ENCODE assay signal across 28 cellular contexts in genomic region chr2:126936219-126936618, GRCh38. TPM values are rescaled to one million over a fixed set of nuclear protein-coding genes. Genes with fewer than 3 reads are reported as not detected.
"Had no signal": no experiment of that assay in that cellular context is flagged by ENCODE, and none has a peak within 500 bp of the region (broad histone marks: within the 10 kb centered on the region; RNA-seq: fewer than 3 reads in every experiment).

No MANE protein-coding gene starts in this region.

- ATAC-seq: activated CD4-positive, CD25-positive, alpha-beta regulatory T cell treated with anti-CD3 and anti-CD28 coated beads, Interleukin-2, amount 50 U/mL, for 24 hours; activated CD8-positive, alpha-beta T cell treated with anti-CD3 and anti-CD28 coated beads for 36 hours; activated T-cell treated with anti-CD3 and anti-CD28 coated beads, Interleukin-2, amount 50 U/mL, for 72 hours; Panc1; Right ventricle myocardium inferior had no signal

- DNase-seq: activated CD4-positive, alpha-beta T cell treated with anti-CD3 and anti-CD28 coated beads for 4 hours; activated CD8-positive, alpha-beta memory T cell treated with anti-CD3 and anti-CD28 coated beads, Interleukin-2, amount 50 U/mL, for 4 hours; activated CD8-positive, alpha-beta T cell treated with anti-CD3 and anti-CD28 coated beads for 36 hours; activated naive CD4-positive, alpha-beta T cell treated with anti-CD3 and anti-CD28 coated beads, Interleukin-2, amount 50 U/mL, for 16 hours; activated naive CD8-positive, alpha-beta T cell treated with anti-CD3 and anti-CD28 coated beads, Interleukin-2, amount 10 ng/mL, durations not matched to agents 7 days and 5 days; activated T-cell treated with anti-CD3 and anti-CD28 coated beads, Interleukin-2, amount 50 U/mL, for 72 hours; adrenal gland; anterior cingulate cortex; KG1; NCI-H1092 treated with DMSO at 0.1 percent for 48 hours; NCI-H1417 treated with DMSO at 0.1 percent for 48 hours; NCI-H1694; NCI-H2029 treated with DMSO at 0.1 percent for 48 hours; NCI-H345; NCI-H510A; NCI-H526 treated with DMSO at 0.1 percent for 48 hours; NCI-H82; NK-92 treated with Interleukin-12 subunit alpha and Interleukin-12 subunit beta, amount 100 ng/mL, for 24 hours; OCI-M1; RPMI8226; SK-N-SH had no signal

- H3K4me3 ChIP-seq: adrenal gland, SJCRH30 had no signal

- H3K36me3 ChIP-seq: adrenal gland, SJCRH30 had no signal

- H3K9me3 Mint-ChIP-seq: activated CD8-positive, alpha-beta T cell treated with anti-CD3 and anti-CD28 coated beads for 36 hours; activated naive CD8-positive, alpha-beta T cell treated with anti-CD3 and anti-CD28 coated beads, Interleukin-2, amount 10 ng/mL, durations not matched to agents 7 days and 5 days; activated T-cell treated with anti-CD3 and anti-CD28 coated beads, Interleukin-2, amount 50 U/mL, for 72 hours had no signal

- H3K4me1 Mint-ChIP-seq: activated naive CD8-positive, alpha-beta T cell treated with anti-CD3 and anti-CD28 coated beads, Interleukin-2, amount 10 ng/mL, durations not matched to agents 7 days and 5 days had no signal

- H3K9ac ChIP-seq: SK-N-SH had no signal

- H3K4me3 Mint-ChIP-seq: activated CD8-positive, alpha-beta T cell treated with anti-CD3 and anti-CD28 coated beads for 36 hours; activated naive CD8-positive, alpha-beta T cell treated with anti-CD3 and anti-CD28 coated beads, Interleukin-2, amount 10 ng/mL, durations not matched to agents 7 days and 5 days; activated T-cell treated with anti-CD3 and anti-CD28 coated beads, Interleukin-2, amount 50 U/mL, for 72 hours had no signal

- H3K27me3 ChIP-seq: adrenal gland, SJCRH30 had no signal

- H3K36me3 Mint-ChIP-seq: activated naive CD8-positive, alpha-beta T cell treated with anti-CD3 and anti-CD28 coated beads, Interleukin-2, amount 10 ng/mL, durations not matched to agents 7 days and 5 days had no signal

- H3K4me2 ChIP-seq: SK-N-SH had no signal

- H3K27ac ChIP-seq: adrenal gland, SJCRH30 had no signal

- H3K27ac Mint-ChIP-seq: activated CD8-positive, alpha-beta T cell treated with anti-CD3 and anti-CD28 coated beads for 36 hours; activated naive CD8-positive, alpha-beta T cell treated with anti-CD3 and anti-CD28 coated beads, Interleukin-2, amount 10 ng/mL, durations not matched to agents 7 days and 5 days; activated T-cell treated with anti-CD3 and anti-CD28 coated beads, Interleukin-2, amount 50 U/mL, for 72 hours had no signal

- H3K4me1 ChIP-seq: adrenal gland, SJCRH30 had no signal

- H3K9me3 ChIP-seq: adrenal gland, SJCRH30, SK-N-SH had no signal

RNA-seq across cellular contexts. Expression of gene TEX51, which starts 37.5 kb away (rescaled TPM):
- total RNA-seq: activated CD8-positive, alpha-beta T cell treated with anti-CD3 and anti-CD28 coated beads for 36 hours; activated naive CD8-positive, alpha-beta T cell treated with anti-CD3 and anti-CD28 coated beads, Interleukin-2, amount 10 ng/mL, durations not matched to agents 7 days and 5 days; activated T-cell treated with anti-CD3 and anti-CD28 coated beads, Interleukin-2, amount 50 U/mL, for 72 hours; adrenal gland; cardiac septum; MCF 10A; Right ventricle myocardium inferior; SJCRH30; T-helper 1 cell treated with Interleukin-12 subunit alpha and Interleukin-12 subunit beta and Interleukin-4 antibody, amounts not matched to agents 30 ng/mL and 1 ng/mL, for 36 hours had no signal
- polyA plus RNA-seq: adrenal gland, SK-N-SH had no signal
